Comparison of ENCODE assay signal across 27 cellular contexts in genomic region chr3:108951802-108952474, GRCh38. TPM values are rescaled to one million over a fixed set of nuclear protein-coding genes. Genes with fewer than 3 reads are reported as not detected.
"Had no signal": no experiment of that assay in that cellular context is flagged by ENCODE, and none has a peak within 500 bp of the region (broad histone marks: within the 10 kb centered on the region; RNA-seq: fewer than 3 reads in every experiment).

No MANE protein-coding gene starts in this region.

- H3K27me3 ChIP-seq: ascending aorta, cardiac muscle cell, Peyer's patch, SJSA1 had no signal

- DNase-seq: activated CD4-positive, alpha-beta memory T cell treated with anti-CD3 and anti-CD28 coated beads for 36 hours; activated CD4-positive, alpha-beta T cell treated with anti-CD3 and anti-CD28 coated beads, Interleukin-2, amount 10 ng/mL, durations not matched to agents 7 days and 5 days; activated CD4-positive, CD25-positive, alpha-beta regulatory T cell; activated CD8-positive, alpha-beta memory T cell treated with anti-CD3 and anti-CD28 coated beads for 24 hours; activated effector memory CD4-positive, alpha-beta T cell treated with anti-CD3 and anti-CD28 coated beads, Interleukin-2, amount 50 U/mL, for 16 hours; activated naive CD4-positive, alpha-beta T cell treated with Interleukin-2 at 50 U/mL for 16 hours; activated naive CD8-positive, alpha-beta T cell treated with anti-CD3 and anti-CD28 coated beads, Interleukin-2, amount 50 U/mL, for 24 hours; activated T-cell treated with anti-CD3 and anti-CD28 coated beads, Interleukin-2, amount 50 U/mL, for 4 hours; amniotic stem cell; NCI-H1092; NCI-H1417; NCI-H2029; NCI-H2227 treated with DMSO at 0.1 percent for 48 hours; NCI-H446 treated with DMSO at 0.1 percent for 48 hours; NCI-H526 treated with DMSO at 0.1 percent for 48 hours; Peyer's patch; SHP77; T-helper 2 cell; T1000 had no signal

- H3K4me1 Mint-ChIP-seq: activated CD4-positive, alpha-beta T cell treated with anti-CD3 and anti-CD28 coated beads, Interleukin-2, amount 10 ng/mL, durations not matched to agents 7 days and 5 days; activated naive CD8-positive, alpha-beta T cell treated with anti-CD3 and anti-CD28 coated beads, Interleukin-2, amount 50 U/mL, for 24 hours; brain had no signal

- H3K27ac Mint-ChIP-seq: activated CD4-positive, alpha-beta memory T cell treated with anti-CD3 and anti-CD28 coated beads for 36 hours; activated CD4-positive, alpha-beta T cell treated with anti-CD3 and anti-CD28 coated beads, Interleukin-2, amount 10 ng/mL, durations not matched to agents 7 days and 5 days; activated naive CD4-positive, alpha-beta T cell treated with anti-CD3 and anti-CD28 coated beads, Interleukin-2, amount 50 U/mL, for 72 hours; activated naive CD8-positive, alpha-beta T cell treated with anti-CD3 and anti-CD28 coated beads, Interleukin-2, amount 50 U/mL, for 24 hours; brain had no signal

- H3K9me3 Mint-ChIP-seq: activated CD4-positive, alpha-beta memory T cell treated with anti-CD3 and anti-CD28 coated beads for 36 hours; activated CD4-positive, alpha-beta T cell treated with anti-CD3 and anti-CD28 coated beads, Interleukin-2, amount 10 ng/mL, durations not matched to agents 7 days and 5 days; activated naive CD4-positive, alpha-beta T cell treated with anti-CD3 and anti-CD28 coated beads, Interleukin-2, amount 50 U/mL, for 72 hours; activated naive CD8-positive, alpha-beta T cell treated with anti-CD3 and anti-CD28 coated beads, Interleukin-2, amount 50 U/mL, for 24 hours; activated T-cell treated with anti-CD3 and anti-CD28 coated beads, Interleukin-2, amount 50 U/mL, for 4 hours; brain had no signal

- H3K36me3 ChIP-seq: ascending aorta, cardiac muscle cell, Peyer's patch, SJSA1 had no signal

- H3K9ac ChIP-seq: KMS-11 had no signal

- H3K4me2 ChIP-seq: KMS-11 had no signal

- ATAC-seq: activated naive CD4-positive, alpha-beta T cell treated with anti-CD3 and anti-CD28 coated beads, Interleukin-2, amount 50 U/mL, for 72 hours; activated naive CD8-positive, alpha-beta T cell treated with anti-CD3 and anti-CD28 coated beads, Interleukin-2, amount 50 U/mL, for 24 hours; activated T-cell treated with anti-CD3 and anti-CD28 coated beads, Interleukin-2, amount 50 U/mL, for 4 hours had no signal

- H3K4me3 Mint-ChIP-seq: activated CD4-positive, alpha-beta memory T cell treated with anti-CD3 and anti-CD28 coated beads for 36 hours; activated CD4-positive, alpha-beta T cell treated with anti-CD3 and anti-CD28 coated beads, Interleukin-2, amount 10 ng/mL, durations not matched to agents 7 days and 5 days; activated naive CD8-positive, alpha-beta T cell treated with anti-CD3 and anti-CD28 coated beads, Interleukin-2, amount 50 U/mL, for 24 hours; activated T-cell treated with anti-CD3 and anti-CD28 coated beads, Interleukin-2, amount 50 U/mL, for 4 hours; brain had no signal

- H3K27ac ChIP-seq: ascending aorta, cardiac muscle cell, KMS-11, Peyer's patch, RWPE1, SJSA1 had no signal

- H3K4me3 ChIP-seq: ascending aorta, cardiac muscle cell, Peyer's patch, SJSA1 had no signal

- H3K4me1 ChIP-seq: ascending aorta, Peyer's patch, SJSA1 had no signal

- H3K9me3 ChIP-seq: ascending aorta, Peyer's patch, SJSA1 had no signal

- H3K36me3 Mint-ChIP-seq: activated CD4-positive, alpha-beta memory T cell treated with anti-CD3 and anti-CD28 coated beads for 36 hours; activated naive CD4-positive, alpha-beta T cell treated with anti-CD3 and anti-CD28 coated beads, Interleukin-2, amount 50 U/mL, for 72 hours; brain had no signal

RNA-seq across cellular contexts. Expression of gene GUCA1C, which starts 1.7 kb away (rescaled TPM):
- total RNA-seq: activated CD4-positive, alpha-beta memory T cell treated with anti-CD3 and anti-CD28 coated beads for 36 hours; activated CD4-positive, alpha-beta T cell treated with anti-CD3 and anti-CD28 coated beads, Interleukin-2, amount 10 ng/mL, durations not matched to agents 7 days and 5 days; activated naive CD4-positive, alpha-beta T cell treated with anti-CD3 and anti-CD28 coated beads, Interleukin-2, amount 50 U/mL, for 72 hours; activated T-cell treated with anti-CD3 and anti-CD28 coated beads, Interleukin-2, amount 50 U/mL, for 4 hours; ascending aorta; cardiac muscle cell; MCF 10A; Peyer's patch; SJSA1 had no signal
